ENCODE assay signal across 1 cellular context in the genomic region with DNA sequence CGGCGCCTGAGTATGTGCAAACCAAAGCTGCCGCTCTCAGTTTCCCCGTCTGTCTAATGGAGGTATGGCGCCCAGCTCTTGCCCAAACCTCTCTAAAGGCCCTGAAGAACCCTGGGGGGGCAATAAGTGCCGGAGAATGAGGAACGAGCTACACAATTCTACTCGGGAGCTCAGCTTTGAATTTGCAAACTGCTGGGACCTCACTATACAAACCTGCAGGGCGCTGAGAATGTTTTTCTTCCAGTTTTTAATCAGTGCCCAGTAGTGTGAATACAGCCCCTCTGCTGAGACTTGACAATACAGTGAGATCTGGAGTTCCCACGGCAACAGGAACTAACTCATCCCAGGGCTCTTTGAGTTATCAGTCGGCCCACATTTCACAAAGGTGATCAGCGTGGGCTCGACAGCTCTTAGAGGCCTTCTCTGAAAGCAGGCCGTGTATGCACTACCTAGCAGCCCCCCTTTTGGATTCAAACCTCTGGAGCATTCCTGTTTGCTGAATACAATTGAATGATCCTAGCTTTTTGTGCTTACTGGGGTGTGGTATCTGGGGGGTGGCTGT.
TF ChIP-seq lines count a peak whose summit lies in the region.

No MANE protein-coding gene starts in this region.

TF ChIP-seq in H1, 55 proteins besides CTCF, POLR2A, EP300 and RAD21 (continued from another document):
- no peak for TF ChIP-seq POU5F1 (IDR thresholded peaks at IDR 0.05; ENCODE audit: low read depth, low read length)
- TF ChIP-seq KDM4A (IDR thresholded peaks at IDR 0.05; ENCODE audit: low read depth, low read length, severe bottlenecking), result peak; percentile 12
TF ChIP-seq in H1: peak in this region for 2.
